Comparison of ENCODE assay signal across 20 cellular contexts in the genomic region with DNA sequence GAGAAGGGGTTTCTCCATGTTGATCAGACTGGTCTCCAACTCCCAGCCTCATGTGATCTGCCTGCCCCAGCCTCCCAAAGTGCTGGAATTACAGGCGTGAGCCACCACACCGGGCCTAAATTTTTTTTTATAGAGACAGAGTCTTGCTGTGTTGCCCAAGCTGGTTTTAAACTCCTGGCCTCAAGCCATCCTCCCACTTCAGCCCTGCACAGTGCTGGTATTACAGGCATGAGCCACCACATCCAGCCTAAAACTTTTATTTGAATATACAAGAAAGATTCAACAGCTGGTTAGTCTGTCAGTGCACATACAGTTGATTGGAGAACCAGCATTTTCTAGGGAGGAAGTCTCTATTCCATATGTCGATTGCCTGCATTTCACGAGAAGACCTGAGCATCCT.
DNase-seq lines count a peak whose midpoint lies in the region; ATAC-seq and TF ChIP-seq lines count a peak whose summit lies in the region.
"Had no signal": no experiment of that assay in that cellular context is flagged by ENCODE, and none has a peak within 500 bp of the region (broad histone marks: within the 10 kb centered on the region; RNA-seq: fewer than 3 reads in every experiment).

No MANE protein-coding gene starts in this region.

- no peak overlapping the region for H3K18ac ChIP-seq in neuronal stem cell (ENCODE audit: low read length)

- DNase-seq in WTC11 (ENCODE audit: low spot score) (no peak), neuronal stem cell (ENCODE audit: low spot score) (no peak), NCI-H2196 (lab: John Stamatoyannopoulos, UW; ENCODE audit: unreplicated experiment) (no peak), HT-29 (ENCODE audit: low spot score) (no peak), NCI-H2107 treated with DMSO at 0.1 percent for 48 hours (lab: John Stamatoyannopoulos, UW; ENCODE audit: unreplicated experiment) (no peak)
- DNase-seq: activated T-cell treated with anti-CD3 and anti-CD28 coated beads, Interleukin-2, amount 50 U/mL, for 4 hours; AML-193; left ventricle myocardium inferior; MV-4-11; SIG-M5; T1000 had no signal

- H3K23ac ChIP-seq in neuronal stem cell (ENCODE audit: low read depth, low read length, poor library complexity) = no peak overlapping the region

- H3K4me2 ChIP-seq in neuronal stem cell (ENCODE audit: insufficient read depth, low read length, poor library complexity, severe bottlenecking) = no peak overlapping the region

- peaks cover 0 to 8% of the 10 kb centered on the region in 2 donors for H3K36me3 ChIP-seq in neuronal stem cell (replicated peaks in 1 of 2; ENCODE audit: control insufficient read depth in 2 of 2, insufficient read depth in 2 of 2, low read length in 2 of 2)
- H3K36me3 ChIP-seq: left ventricle myocardium inferior, right atrium auricular region, vagina had no signal

- no peak overlapping the region for H2BK15ac ChIP-seq in neuronal stem cell (ENCODE audit: low read length)

- POLR2A ChIA-PET in WTC11 (lab: Charles Lee) = no interaction called here

- peaks cover 23% of the 10 kb centered on the region in 2 donors for H3K4me1 ChIP-seq in neuronal stem cell (ENCODE audit: control insufficient read depth in 2 of 2, insufficient read depth in 1 of 2, low read depth in 1 of 2, low read length in 2 of 2)
- H3K4me1 ChIP-seq: vagina had no signal

- H4K8ac ChIP-seq in neuronal stem cell (ENCODE audit: low read depth, low read length) = no peak overlapping the region

- H3K36me3 Mint-ChIP-seq in WTC11 = peaks cover 4% of the 10 kb centered on the region; the same call in 1 of the 2 replicates

- H3K4me3 Mint-ChIP-seq in WTC11 = no peak overlapping the region
- H3K4me3 Mint-ChIP-seq: activated naive CD8-positive, alpha-beta T cell treated with anti-CD3 and anti-CD28 coated beads for 36 hours; activated T-cell treated with anti-CD3 and anti-CD28 coated beads, Interleukin-2, amount 50 U/mL, for 4 hours; effector memory CD8-positive, alpha-beta T cell; nephron had no signal

- ATAC-seq in GM18502 (IDR thresholded peaks at IDR 0.05; ENCODE audit: poor library complexity, unreplicated experiment) (peak; percentile 0), HG03066 (IDR thresholded peaks at IDR 0.05; ENCODE audit: low read depth, unreplicated experiment) (peak; percentile 2), WTC11 (no peak), HG03378 (IDR thresholded peaks at IDR 0.05; ENCODE audit: unreplicated experiment) (no peak)
- ATAC-seq: foreskin keratinocyte had no signal

- H3K27ac Mint-ChIP-seq in WTC11 = peak overlapping the region; percentile 3
- H3K27ac Mint-ChIP-seq: activated naive CD8-positive, alpha-beta T cell treated with anti-CD3 and anti-CD28 coated beads for 36 hours; effector memory CD8-positive, alpha-beta T cell; nephron had no signal

- H3K27ac ChIP-seq in neuronal stem cell (replicated peaks; ENCODE audit: low read length) = peak overlapping the region; percentile 81
- H3K27ac ChIP-seq: left ventricle myocardium inferior, right atrium auricular region, vagina had no signal

- CTCF ChIA-PET in WTC11 (lab: Charles Lee) = interaction anchor here (0.9 to 3.7 kb wide), 3 partner anchors 121 to 170 kb away, joined by 4 to 16 read pairs (median 4); no protein-coding TSS in a partner anchor

- no peak overlapping the region for H2AK5ac ChIP-seq in neuronal stem cell (ENCODE audit: low read depth, low read length)

- H3K9me3 ChIP-seq in neuronal stem cell (replicated peaks in 1 of 2; ENCODE audit: control insufficient read depth in 2 of 2, insufficient read depth in 1 of 2, low read depth in 1 of 2, low read length in 2 of 2) = no peaks in the 10 kb centered on the region
- H3K9me3 ChIP-seq: left ventricle myocardium inferior, right atrium auricular region, vagina had no signal

- no peak overlapping the region for H3K14ac ChIP-seq in neuronal stem cell (ENCODE audit: low read length)

- H3K4me1 Mint-ChIP-seq in WTC11 = peaks cover 37% of the 10 kb centered on the region

- no peaks in the 10 kb centered on the region for H3K79me1 ChIP-seq in neuronal stem cell (ENCODE audit: low read depth, low read length)

- H4K91ac ChIP-seq in neuronal stem cell (ENCODE audit: low read depth, low read length, poor library complexity) = no peak overlapping the region

- no CpG with 5 or more reads among the region's 4 CpGs for WGBS in neuronal stem cell (ENCODE audit: extremely low coverage in 2 of 2, insufficient read length in 2 of 2, insufficient replicate concordance in 1 of 2), 2 donors

- no peaks in the 10 kb centered on the region for H3K27me3 ChIP-seq in neuronal stem cell (ENCODE audit: control insufficient read depth in 3 of 3, insufficient read depth in 3 of 3, low read depth in 1 of 3, low read length in 3 of 3)
- H3K27me3 ChIP-seq: foreskin keratinocyte, right atrium auricular region, vagina had no signal

- H3K9me3 Mint-ChIP-seq in WTC11 = no peaks in the 10 kb centered on the region
- H3K9me3 Mint-ChIP-seq: activated naive CD8-positive, alpha-beta T cell treated with anti-CD3 and anti-CD28 coated beads for 36 hours; activated T-cell treated with anti-CD3 and anti-CD28 coated beads, Interleukin-2, amount 50 U/mL, for 4 hours; effector memory CD8-positive, alpha-beta T cell; nephron had no signal

- no peak overlapping the region for H2BK5ac ChIP-seq in neuronal stem cell (ENCODE audit: low read length)

- H3K27me3 Mint-ChIP-seq in WTC11 (ENCODE audit: low read depth) = no peaks in the 10 kb centered on the region
- H3K27me3 Mint-ChIP-seq: activated naive CD8-positive, alpha-beta T cell treated with anti-CD3 and anti-CD28 coated beads for 36 hours; effector memory CD8-positive, alpha-beta T cell had no signal

- H2AFZ ChIP-seq in neuronal stem cell (ENCODE audit: low read length) = peak overlapping the region; percentile 57

- H2BK120ac ChIP-seq in neuronal stem cell (ENCODE audit: low read depth, low read length) = no peak overlapping the region

- TF ChIP-seq CTCF in WTC11 (IDR thresholded peaks at IDR 0.05) = no peak

- no peak overlapping the region for H3K9ac ChIP-seq in neuronal stem cell (ENCODE audit: low read depth, low read length, poor library complexity)

- no peak overlapping the region for H3K4me3 ChIP-seq in neuronal stem cell (ENCODE audit: low read length in 2 of 2)
- H3K4me3 ChIP-seq: left ventricle myocardium inferior, right atrium auricular region, vagina had no signal

- no peak overlapping the region for H3K4ac ChIP-seq in neuronal stem cell (ENCODE audit: low read length)

- H2BK12ac ChIP-seq in neuronal stem cell (ENCODE audit: low read length) = no peak overlapping the region

TF ChIP-seq in WTC11, 78 proteins besides CTCF, POLR2A, EP300 and RAD21:
- TF ChIP-seq, protein P1, sequence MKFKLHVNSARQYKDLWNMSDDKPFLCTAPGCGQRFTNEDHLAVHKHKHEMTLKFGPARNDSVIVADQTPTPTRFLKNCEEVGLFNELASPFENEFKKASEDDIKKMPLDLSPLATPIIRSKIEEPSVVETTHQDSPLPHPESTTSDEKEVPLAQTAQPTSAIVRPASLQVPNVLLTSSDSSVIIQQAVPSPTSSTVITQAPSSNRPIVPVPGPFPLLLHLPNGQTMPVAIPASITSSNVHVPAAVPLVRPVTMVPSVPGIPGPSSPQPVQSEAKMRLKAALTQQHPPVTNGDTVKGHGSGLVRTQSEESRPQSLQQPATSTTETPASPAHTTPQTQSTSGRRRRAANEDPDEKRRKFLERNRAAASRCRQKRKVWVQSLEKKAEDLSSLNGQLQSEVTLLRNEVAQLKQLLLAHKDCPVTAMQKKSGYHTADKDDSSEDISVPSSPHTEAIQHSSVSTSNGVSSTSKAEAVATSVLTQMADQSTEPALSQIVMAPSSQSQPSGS (CRISPR knock-in tag; IDR thresholded peaks at IDR 0.05; ENCODE audit: borderline replicate concordance, low read depth) = no peak
- TF ChIP-seq ATF6 (CRISPR knock-in tag; IDR thresholded peaks at IDR 0.05) (no peak), ZNF423 (CRISPR knock-in tag; IDR thresholded peaks at IDR 0.05) (no peak), HMGXB4 (CRISPR knock-in tag; IDR thresholded peaks at IDR 0.05) (no peak)
- TF ChIP-seq, protein P2, sequence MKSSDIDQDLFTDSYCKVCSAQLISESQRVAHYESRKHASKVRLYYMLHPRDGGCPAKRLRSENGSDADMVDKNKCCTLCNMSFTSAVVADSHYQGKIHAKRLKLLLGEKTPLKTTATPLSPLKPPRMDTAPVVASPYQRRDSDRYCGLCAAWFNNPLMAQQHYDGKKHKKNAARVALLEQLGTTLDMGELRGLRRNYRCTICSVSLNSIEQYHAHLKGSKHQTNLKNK (CRISPR knock-in tag; IDR thresholded peaks at IDR 0.05) = no peak

Comparison
In these comparisons a context has a peak if more than half of its experiments do, and no peak if none do; other contexts are left out.
1. ATAC-seq: peak in GM18502 (single experiment) and HG03066 (single experiment); none in WTC11 (single experiment) and HG03378 (single experiment).